ENCODE assay signal across 8 cellular contexts in the genomic region with DNA sequence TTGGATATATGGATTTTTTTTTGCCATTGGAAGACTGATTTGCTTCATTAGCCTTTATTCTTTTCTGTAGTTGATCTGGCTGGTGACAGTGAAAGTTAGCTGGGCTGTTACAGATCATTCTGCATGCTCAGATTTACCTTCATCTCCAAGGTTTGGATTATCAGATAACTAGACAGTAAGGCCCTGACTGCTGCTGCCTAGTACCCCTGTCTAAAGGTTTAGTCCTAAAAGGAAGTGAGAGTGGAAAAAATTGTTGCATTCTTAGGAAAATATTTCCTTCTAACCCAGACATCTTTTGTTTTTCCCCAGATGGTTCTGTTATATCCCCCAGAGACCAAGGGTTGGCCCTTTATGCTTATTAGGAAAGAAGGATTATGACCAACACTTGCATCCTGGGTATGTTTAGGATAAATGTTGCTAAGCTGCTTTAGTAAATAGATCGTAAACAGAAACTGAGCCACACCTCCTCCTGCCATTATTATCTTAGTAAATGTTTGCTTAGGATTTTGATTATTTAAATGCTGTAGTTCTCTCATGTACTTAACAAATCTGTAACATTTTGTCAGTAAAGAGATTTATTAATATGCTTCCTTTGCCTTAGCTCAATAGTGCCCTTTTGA. TPM values are rescaled to one million over a fixed set of nuclear protein-coding genes. Genes with fewer than 3 reads are reported as not detected.
DNase-seq lines count a peak whose midpoint lies in the region; ATAC-seq, FAIRE-seq and TF ChIP-seq lines count a peak whose summit lies in the region.

No MANE protein-coding gene starts in this region.

- H3K27me3 Mint-ChIP-seq in activated naive CD8-positive, alpha-beta T cell treated with anti-CD3 and anti-CD28 coated beads, Interleukin-2, amount 50 U/mL, for 24 hours = no peaks in the 10 kb centered on the region
- no peaks in the 10 kb centered on the region for H3K27me3 Mint-ChIP-seq in activated naive CD4-positive, alpha-beta T cell treated with anti-CD3 and anti-CD28 coated beads, Interleukin-2, amount 10 ng/mL, durations not matched to agents 7 days and 5 days

- peaks cover 16 to 41% (median 25%) of the 10 kb centered on the region in 3 donors for H3K4me1 ChIP-seq in pancreas

- WGBS in pancreas, 2 donors = 11 to 14% methylated on average over 1 of the region's 1 CpG

- peaks cover 8% of the 10 kb centered on the region for H3K4me1 Mint-ChIP-seq in activated naive CD8-positive, alpha-beta T cell treated with anti-CD3 and anti-CD28 coated beads, Interleukin-2, amount 50 U/mL, for 24 hours
- no peaks in the 10 kb centered on the region for H3K4me1 Mint-ChIP-seq in activated naive CD4-positive, alpha-beta T cell treated with anti-CD3 and anti-CD28 coated beads, Interleukin-2, amount 10 ng/mL, durations not matched to agents 7 days and 5 days

- H3K36me3 Mint-ChIP-seq in activated naive CD8-positive, alpha-beta T cell treated with anti-CD3 and anti-CD28 coated beads, Interleukin-2, amount 50 U/mL, for 24 hours (ENCODE audit: low read depth) = peaks cover 5% of the 10 kb centered on the region
- no peaks in the 10 kb centered on the region for H3K36me3 Mint-ChIP-seq in activated naive CD4-positive, alpha-beta T cell treated with anti-CD3 and anti-CD28 coated beads, Interleukin-2, amount 10 ng/mL, durations not matched to agents 7 days and 5 days

- ATAC-seq in pancreas = peak; percentile 53 to 74 (median 63)
- ATAC-seq in activated naive CD8-positive, alpha-beta T cell treated with anti-CD3 and anti-CD28 coated beads, Interleukin-2, amount 50 U/mL, for 24 hours = no peak

- FAIRE-seq in pancreas (lab: Jason Lieb, UNC) = peak; percentile 59

- H3K4me3 ChIP-seq in epithelial cell of esophagus (ENCODE audit: low read length) = no peak overlapping the region
- H3K4me3 ChIP-seq in pancreas = no peak overlapping the region

- in situ Hi-C loops in Caki2 (cut with HindIII; ENCODE audit: low pct_unique_long_range_greater_than_20kb, low sequenced_read_pairs) = no loop called here

- H3K27ac Mint-ChIP-seq in activated naive CD8-positive, alpha-beta T cell treated with anti-CD3 and anti-CD28 coated beads, Interleukin-2, amount 50 U/mL, for 24 hours = no peak overlapping the region
- H3K27ac Mint-ChIP-seq in activated naive CD4-positive, alpha-beta T cell treated with anti-CD3 and anti-CD28 coated beads, Interleukin-2, amount 10 ng/mL, durations not matched to agents 7 days and 5 days = no peak overlapping the region

- H3K36me3 ChIP-seq in pancreas = no peaks in the 10 kb centered on the region

- intact Hi-C loops in pancreas (cut with DNase I) = no loop called here

- no peaks in the 10 kb centered on the region for H3K9me3 ChIP-seq in pancreas

- H3K9me3 Mint-ChIP-seq in activated naive CD8-positive, alpha-beta T cell treated with anti-CD3 and anti-CD28 coated beads, Interleukin-2, amount 50 U/mL, for 24 hours = no peaks in the 10 kb centered on the region
- H3K9me3 Mint-ChIP-seq in activated naive CD4-positive, alpha-beta T cell treated with anti-CD3 and anti-CD28 coated beads, Interleukin-2, amount 10 ng/mL, durations not matched to agents 7 days and 5 days = no peaks in the 10 kb centered on the region

- TF ChIP-seq CTCF in epithelial cell of esophagus (IDR thresholded peaks at IDR 0.05; ENCODE audit: insufficient read depth, low read depth, low read length, missing control alignments) = no peak
- TF ChIP-seq CTCF in pancreas (IDR thresholded peaks at IDR 0.05) = no peak

- H3K27me3 ChIP-seq in pancreas = no peaks in the 10 kb centered on the region

- CTCF ChIA-PET in activated naive CD4-positive, alpha-beta T cell treated with anti-CD3 and anti-CD28 coated beads, Interleukin-2, amount 10 ng/mL, durations not matched to agents 7 days and 5 days (lab: Charles Lee) = no interaction called here

- H3K4me3 Mint-ChIP-seq in activated naive CD8-positive, alpha-beta T cell treated with anti-CD3 and anti-CD28 coated beads, Interleukin-2, amount 50 U/mL, for 24 hours = no peak overlapping the region
- no peak overlapping the region for H3K4me3 Mint-ChIP-seq in activated naive CD4-positive, alpha-beta T cell treated with anti-CD3 and anti-CD28 coated beads, Interleukin-2, amount 10 ng/mL, durations not matched to agents 7 days and 5 days

- peak overlapping the region in 2 of 4 donors; percentile 61 to 68 for H3K27ac ChIP-seq in pancreas

- DNase-seq in Caki2 (ENCODE audit: low read depth) = peak; percentile 19
- DNase-seq in NCI-H2029 (lab: John Stamatoyannopoulos, UW) = peak; percentile 18
- peak; percentile 34 for DNase-seq in epithelial cell of esophagus (ENCODE audit: low read depth)
- no peak for DNase-seq in pancreas
- no peak for DNase-seq in NCI-H524 treated with DMSO at 0.1 percent for 48 hours (lab: John Stamatoyannopoulos, UW)
- no peak for DNase-seq in activated naive CD8-positive, alpha-beta T cell treated with anti-CD3 and anti-CD28 coated beads, Interleukin-2, amount 50 U/mL, for 24 hours
- no peak for DNase-seq in HPDE6-E6E7 (ENCODE audit: extremely low spot score)
- DNase-seq in activated naive CD4-positive, alpha-beta T cell treated with anti-CD3 and anti-CD28 coated beads, Interleukin-2, amount 10 ng/mL, durations not matched to agents 7 days and 5 days = no peak

RNA-seq across cellular contexts. Expression of gene MCU, which starts 44.3 kb away (rescaled TPM):
- total RNA-seq in Caki2 (2014; rRNA removed; shearing (Covaris generic); ENCODE audit: low replicate concordance) = 81.5 and 115 TPM in 2 replicates
- 10 to 100 TPM in 3 of 6 donors, 1 to 10 TPM in 3; 6.3 to 15.5 (median 10.7) TPM for total RNA-seq in pancreas
- 1 to 10 TPM; 7.8 to 8.8 TPM for polyA plus RNA-seq in pancreas

Comparison
In these comparisons a context has a peak if more than half of its experiments do, and no peak if none do; other contexts are left out.
1. DNase-seq: peak in Caki2 (single experiment), NCI-H2029 (single experiment) and epithelial cell of esophagus (single experiment); none in pancreas (0 of 6), NCI-H524 treated with DMSO at 0.1 percent for 48 hours (single experiment), activated naive CD8-positive, alpha-beta T cell treated with anti-CD3 and anti-CD28 coated beads, Interleukin-2, amount 50 U/mL, for 24 hours (single experiment), HPDE6-E6E7 (single experiment) and activated naive CD4-positive, alpha-beta T cell treated with anti-CD3 and anti-CD28 coated beads, Interleukin-2, amount 10 ng/mL, durations not matched to agents 7 days and 5 days (single experiment).